Comparison of ENCODE assay signal across 28 cellular contexts in the genomic region with DNA sequence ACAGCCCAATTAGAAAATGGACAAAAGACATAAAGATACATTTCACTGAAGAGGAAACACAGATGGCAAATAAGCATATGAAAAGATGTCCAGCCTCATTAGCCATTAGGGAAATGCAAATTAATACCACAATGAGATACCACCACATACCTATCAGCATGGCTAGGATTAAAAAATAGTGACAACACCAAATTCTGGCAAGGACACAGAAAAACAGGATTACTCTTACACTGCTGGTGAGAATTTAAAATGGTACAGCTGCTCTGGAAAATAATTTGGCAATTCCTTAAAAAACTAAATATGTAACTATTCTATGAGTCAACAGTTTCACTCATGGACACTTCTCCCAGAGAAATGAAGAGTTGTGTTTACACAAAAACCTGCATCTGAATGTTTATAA.
"Had no signal": no experiment of that assay in that cellular context is flagged by ENCODE, and none has a peak within 500 bp of the region (broad histone marks: within the 10 kb centered on the region; RNA-seq: fewer than 3 reads in every experiment).

No MANE protein-coding gene starts in this region.

- H3K27me3 ChIP-seq: ascending aorta, brain microvascular endothelial cell, cardiac muscle cell, SJCRH30 had no signal

- H3K36me3 ChIP-seq: ascending aorta, brain microvascular endothelial cell, cardiac muscle cell, SJCRH30, WERI-Rb-1 had no signal

- H3K27ac ChIP-seq: ascending aorta, brain microvascular endothelial cell, cardiac muscle cell, SJCRH30, SK-N-MC, WERI-Rb-1 had no signal

- H3K9me3 ChIP-seq: ascending aorta, SJCRH30 had no signal

- DNase-seq: activated CD4-positive, alpha-beta T cell treated with anti-CD3 and anti-CD28 coated beads for 36 hours; activated CD4-positive, alpha-beta T cell treated with anti-CD3 and anti-CD28 coated beads, Interleukin-2, amount 10 ng/mL, durations not matched to agents 7 days and 5 days; activated CD4-positive, alpha-beta T cell treated with anti-CD3 and anti-CD28 coated beads, Interleukin-2, amount 50 U/mL, for 48 hours; activated CD8-positive, alpha-beta T cell treated with anti-CD3 and anti-CD28 coated beads, Interleukin-2, amount 10 ng/mL, durations not matched to agents 7 days and 5 days; activated gamma-delta T cell; activated naive CD4-positive, alpha-beta T cell treated with Interleukin-2 at 50 U/mL for 16 hours; activated naive CD8-positive, alpha-beta T cell treated with anti-CD3 and anti-CD28 coated beads, Interleukin-2, amount 10 ng/mL, durations not matched to agents 7 days and 5 days; activated T-cell treated with anti-CD3 and anti-CD28 coated beads, Interleukin-2, amount 50 U/mL, for 24 hours; amygdala; brain microvascular endothelial cell; NCI-H1092 treated with DMSO at 0.1 percent for 48 hours; NCI-H1417; NCI-H146; NCI-H187; NCI-H2029 treated with DMSO at 0.1 percent for 48 hours; NCI-H2107; NCI-H2171; NCI-H510A treated with DMSO at 0.1 percent for 48 hours; NCI-H526 treated with DMSO at 0.1 percent for 48 hours; NCI-H82; SHP77; SJCRH30; T1000; WERI-Rb-1 had no signal

- H3K4me1 ChIP-seq: ascending aorta, SJCRH30 had no signal

- H3K4me3 ChIP-seq: ascending aorta, cardiac muscle cell, K562, SJCRH30, SK-N-MC had no signal
